Comparison of ENCODE assay signal across 10 cellular contexts in genomic region chr5:40277161-40277906, GRCh38.
DNase-seq lines count a peak whose midpoint lies in the region; ATAC-seq and TF ChIP-seq lines count a peak whose summit lies in the region.
"Had no signal": no experiment of that assay in that cellular context is flagged by ENCODE, and none has a peak within 500 bp of the region (broad histone marks: within the 10 kb centered on the region; RNA-seq: fewer than 3 reads in every experiment).

No MANE protein-coding gene starts in this region.

- no peak for TF ChIP-seq CTCF in foreskin keratinocyte (conservative IDR thresholded peaks at IDR 0.05)

- no peak overlapping the region for H3K27ac ChIP-seq in foreskin keratinocyte

- peaks cover 37% of the 10 kb centered on the region for H3K4me1 Mint-ChIP-seq in activated CD4-positive, alpha-beta T cell treated with anti-CD3 and anti-CD28 coated beads, Interleukin-2, amount 10 ng/mL, durations not matched to agents 7 days and 5 days

- POLR2A ChIA-PET in activated CD4-positive, alpha-beta T cell treated with anti-CD3 and anti-CD28 coated beads, Interleukin-2, amount 10 ng/mL, durations not matched to agents 7 days and 5 days (lab: Charles Lee): interaction anchor here (0.7 kb wide), 1 partner anchor 157 kb away, joined by 3 read pairs; no protein-coding TSS in a partner anchor
- POLR2A ChIA-PET in HEK293T (lab: Yijun Ruan, JAX): interaction anchor here (0.5 kb wide), 1 partner anchor 73 kb away, joined by 3 read pairs; no protein-coding TSS in a partner anchor

- peak overlapping the region; percentile 88 for H3K27ac Mint-ChIP-seq in activated CD4-positive, alpha-beta T cell treated with anti-CD3 and anti-CD28 coated beads, Interleukin-2, amount 10 ng/mL, durations not matched to agents 7 days and 5 days

- H3K4me3 Mint-ChIP-seq in activated CD4-positive, alpha-beta T cell treated with anti-CD3 and anti-CD28 coated beads, Interleukin-2, amount 10 ng/mL, durations not matched to agents 7 days and 5 days: peak overlapping the region; percentile 23

- DNase-seq in activated CD4-positive, alpha-beta T cell treated with anti-CD3 and anti-CD28 coated beads, Interleukin-2, amount 10 ng/mL, durations not matched to agents 7 days and 5 days: peak; percentile 13
- DNase-seq in stimulated activated CD4-positive, alpha-beta T cell treated with anti-CD3 and anti-CD28 coated beads, Interleukin-2, amount 100 ng/mL, for 48 hours: peak; percentile 23 to 33
- DNase-seq in HEK293T (ENCODE audit: extremely low spot score) (no peak), H4 (ENCODE audit: low spot score) (no peak), foreskin keratinocyte (no peak), GM03348 (ENCODE audit: low spot score) (no peak)
- DNase-seq: GDM1, NCI-H526 treated with DMSO at 0.1 percent for 48 hours had no signal

- no peaks in the 10 kb centered on the region for H3K4me1 ChIP-seq in foreskin keratinocyte

- no peaks in the 10 kb centered on the region for H3K27me3 ChIP-seq in foreskin keratinocyte

- ATAC-seq in GM19025 (IDR thresholded peaks at IDR 0.05; ENCODE audit: low read depth, unreplicated experiment): peak; percentile 73
- ATAC-seq in HG02678 (IDR thresholded peaks at IDR 0.05; ENCODE audit: unreplicated experiment): peak; percentile 72
- no peak for ATAC-seq in foreskin keratinocyte

- CTCF ChIA-PET in activated CD4-positive, alpha-beta T cell treated with anti-CD3 and anti-CD28 coated beads, Interleukin-2, amount 10 ng/mL, durations not matched to agents 7 days and 5 days (lab: Charles Lee): interaction anchor here (0.9 to 1.3 kb wide), 3 partner anchors 9 to 405 kb away, joined by 3 to 4 read pairs (median 3); no protein-coding TSS in a partner anchor
- CTCF ChIA-PET in HEK293T (lab: Yijun Ruan, JAX): no interaction called here

- peaks cover 11% of the 10 kb centered on the region for H3K9me3 Mint-ChIP-seq in activated CD4-positive, alpha-beta T cell treated with anti-CD3 and anti-CD28 coated beads, Interleukin-2, amount 10 ng/mL, durations not matched to agents 7 days and 5 days

- no peaks in the 10 kb centered on the region for H3K27me3 Mint-ChIP-seq in activated CD4-positive, alpha-beta T cell treated with anti-CD3 and anti-CD28 coated beads, Interleukin-2, amount 10 ng/mL, durations not matched to agents 7 days and 5 days

- peaks cover 8% of the 10 kb centered on the region for H3K36me3 Mint-ChIP-seq in activated CD4-positive, alpha-beta T cell treated with anti-CD3 and anti-CD28 coated beads, Interleukin-2, amount 10 ng/mL, durations not matched to agents 7 days and 5 days (ENCODE audit: low read depth)

TF ChIP-seq in HEK293T, 16 proteins besides CTCF, POLR2A, EP300 and RAD21:
- no peak for TF ChIP-seq SP1 (IDR thresholded peaks at IDR 0.05)
- TF ChIP-seq FOXM1 (IDR thresholded peaks at IDR 0.05; ENCODE audit: borderline replicate concordance): no peak
- TF ChIP-seq TARDBP (IDR thresholded peaks at IDR 0.05): no peak
- no peak for TF ChIP-seq L3MBTL2 (conservative IDR thresholded peaks at IDR 0.05)
- no peak for TF ChIP-seq PKNOX1 (IDR thresholded peaks at IDR 0.05)
- no peak for TF ChIP-seq ELF4 (IDR thresholded peaks at IDR 0.05)
- TF ChIP-seq BHLHE40 (IDR thresholded peaks at IDR 0.05; ENCODE audit: borderline replicate concordance): no peak
- TF ChIP-seq NFRKB (IDR thresholded peaks at IDR 0.05): no peak
- TF ChIP-seq HDGF (IDR thresholded peaks at IDR 0.05; ENCODE audit: borderline replicate concordance): no peak
- no peak for TF ChIP-seq ZNF384 (IDR thresholded peaks at IDR 0.05)
- no peak for TF ChIP-seq ARNT (IDR thresholded peaks at IDR 0.05)
- TF ChIP-seq FOXA1 (IDR thresholded peaks at IDR 0.05): no peak

Comparison
In these comparisons a context has a peak if more than half of its experiments do, and no peak if none do; other contexts are left out.
1. DNase-seq: peak in activated CD4-positive, alpha-beta T cell treated with anti-CD3 and anti-CD28 coated beads, Interleukin-2, amount 10 ng/mL, durations not matched to agents 7 days and 5 days (single experiment) and stimulated activated CD4-positive, alpha-beta T cell treated with anti-CD3 and anti-CD28 coated beads, Interleukin-2, amount 100 ng/mL, for 48 hours (2 of 2); none in HEK293T (single experiment), H4 (single experiment), foreskin keratinocyte (0 of 2) and GM03348 (single experiment).